ENCODE assay signal across 8 cellular contexts in genomic region chr5:149317281-149318048, GRCh38. TPM values are rescaled to one million over a fixed set of nuclear protein-coding genes. Genes with fewer than 3 reads are reported as not detected.
DNase-seq lines count a peak whose midpoint lies in the region; ATAC-seq lines count a peak whose summit lies in the region.

No MANE protein-coding gene starts in this region.

- DNase-seq in COLO668 (lab: John Stamatoyannopoulos, UW; ENCODE audit: unreplicated experiment) (peak; percentile 7), HuH-7.5 (ENCODE audit: low spot score) (peak; percentile 43), SHP77 treated with DMSO at 0.1 percent for 48 hours (lab: John Stamatoyannopoulos, UW) (peak; percentile 51), lung microvascular endothelial cell (ENCODE audit: low read depth in 2 of 2) (peak; percentile 57 to 62)
- peak; percentile 48 for DNase-seq in central memory CD4-positive, alpha-beta T cell

- peak; percentile 73 for ATAC-seq in GM18867 (IDR thresholded peaks at IDR 0.05; ENCODE audit: unreplicated experiment)
- ATAC-seq in activated CD4-positive, CD25-positive, alpha-beta regulatory T cell treated with anti-CD3 and anti-CD28 coated beads, Interleukin-2, amount 50 U/mL, for 24 hours: no peak
- no peak for ATAC-seq in HG02970 (IDR thresholded peaks at IDR 0.05; ENCODE audit: low FRiP score, unreplicated experiment)

RNA-seq across cellular contexts. Expression of gene GRPEL2, which starts 27.8 kb away (rescaled TPM):
- total RNA-seq in lung microvascular endothelial cell: 39.7 and 128 TPM in 2 replicates

RNA-seq across cellular contexts. Expression of gene PCYOX1L, which starts 40.4 kb away (rescaled TPM):
- 9.8 and 13.3 TPM in 2 replicates for total RNA-seq in lung microvascular endothelial cell

RNA-seq across cellular contexts. Expression of gene AFAP1L1, which starts 45.8 kb away (rescaled TPM):
- total RNA-seq in lung microvascular endothelial cell: 106 and 219 TPM in 2 replicates

Comparison
In these comparisons a context has a peak if more than half of its experiments do, and no peak if none do; other contexts are left out.
1. DNase-seq: peak in every context shown above with its lines; median percentile 60 in lung microvascular endothelial cell; 51 in SHP77 treated with DMSO at 0.1 percent for 48 hours; 48 in central memory CD4-positive, alpha-beta T cell; 43 in HuH-7.5; 7 in COLO668.